In genomic region chr19:48415395-48415794, GRCh38 we compare ENCODE assay signal across 8 cellular contexts. TPM values are rescaled to one million over a fixed set of nuclear protein-coding genes. Genes with fewer than 3 reads are reported as not detected.
A peak's percentile ranks its signal among the peaks of the same experiment; 100 is the strongest.
DNase-seq lines count a peak whose midpoint lies in the region; ATAC-seq and TF ChIP-seq lines count a peak whose summit lies in the region.

No MANE protein-coding gene starts in this region.

- CTCF ChIA-PET in activated CD4-positive, alpha-beta memory T cell treated with anti-CD3 and anti-CD28 coated beads for 36 hours (lab: Charles Lee) = interaction anchor here (2.3 kb wide), 1 partner anchor 24 kb away, joined by 15 read pairs; the partner anchor contains the start of gene KDELR1

- H3K27me3 Mint-ChIP-seq in activated CD4-positive, alpha-beta memory T cell treated with anti-CD3 and anti-CD28 coated beads for 36 hours = peaks cover 9% of the 10 kb centered on the region
- H3K27me3 Mint-ChIP-seq in endodermal cell (ENCODE audit: insufficient read depth) = peaks cover 2% of the 10 kb centered on the region
- H3K27me3 Mint-ChIP-seq in nephron progenitor cell (ENCODE audit: low read depth, poor library complexity) = peaks cover 6% of the 10 kb centered on the region

- no peaks in the 10 kb centered on the region for H3K9me3 Mint-ChIP-seq in activated CD4-positive, alpha-beta memory T cell treated with anti-CD3 and anti-CD28 coated beads for 36 hours
- no peaks in the 10 kb centered on the region for H3K9me3 Mint-ChIP-seq in endodermal cell
- no peaks in the 10 kb centered on the region for H3K9me3 Mint-ChIP-seq in nephron progenitor cell

- intact Hi-C loops in activated CD4-positive, alpha-beta memory T cell treated with anti-CD3 and anti-CD28 coated beads for 36 hours (cut with micrococcal nuclease) = loop anchor here (1.0 to 5.0 kb wide), 4 partner anchors 17 to 83 kb away; partner anchors contain the start of gene TMEM143

- H3K36me3 Mint-ChIP-seq in activated CD4-positive, alpha-beta memory T cell treated with anti-CD3 and anti-CD28 coated beads for 36 hours = no peaks in the 10 kb centered on the region
- no peaks in the 10 kb centered on the region for H3K36me3 Mint-ChIP-seq in endodermal cell (ENCODE audit: low read depth)
- H3K36me3 Mint-ChIP-seq in nephron progenitor cell (ENCODE audit: low read depth) = peaks cover 4% of the 10 kb centered on the region

- POLR2A ChIA-PET in activated CD4-positive, alpha-beta memory T cell treated with anti-CD3 and anti-CD28 coated beads for 36 hours (lab: Charles Lee) = no interaction called here

- H3K27ac Mint-ChIP-seq in activated CD4-positive, alpha-beta memory T cell treated with anti-CD3 and anti-CD28 coated beads for 36 hours = no peak overlapping the region
- H3K27ac Mint-ChIP-seq in endodermal cell (no peak overlapping the region), nephron progenitor cell (no peak overlapping the region)

- H3K27me3 ChIP-seq in endodermal cell (ENCODE audit: control insufficient read depth, insufficient read depth, low read length, poor library complexity, severe bottlenecking) (no peaks in the 10 kb centered on the region), thoracic aorta (replicated peaks; ENCODE audit: insufficient read depth) (peaks cover 4% of the 10 kb centered on the region)

- in situ Hi-C loops in Caki2 (cut with HindIII; ENCODE audit: low pct_unique_long_range_greater_than_20kb, low sequenced_read_pairs) = no loop called here

- H3K4me1 ChIP-seq in endodermal cell (ENCODE audit: control insufficient read depth, insufficient read depth, low read length) (no peaks in the 10 kb centered on the region), thoracic aorta (ENCODE audit: control insufficient read depth in 1 of 2, low read depth in 2 of 2) (peaks cover 0 to 6% of the 10 kb centered on the region in 2 donors)

- WGBS in endodermal cell (ENCODE audit: insufficient coverage in 1 of 2, insufficient read length in 1 of 2), 2 experiments = 68 to 80% methylated on average over 1 to 14 of the region's 14 CpGs

- DNase-seq in Caki2 (ENCODE audit: low read depth) (peak; percentile 42), NAMALWA (ENCODE audit: low spot score) (peak; percentile 93), endodermal cell (peak; percentile 99), nephron progenitor cell (peak; percentile 65), thoracic aorta (ENCODE audit: low spot score) (no peak)
- peak; percentile 90 for DNase-seq in activated CD4-positive, alpha-beta memory T cell treated with anti-CD3 and anti-CD28 coated beads for 36 hours

- H3K9me3 ChIP-seq in endodermal cell (ENCODE audit: control insufficient read depth, low read length) = no peaks in the 10 kb centered on the region
- no peaks in the 10 kb centered on the region for H3K9me3 ChIP-seq in thoracic aorta

- H3K4me3 ChIP-seq in endodermal cell (ENCODE audit: low read length) = no peak overlapping the region
- peak overlapping the region; percentile 61 for H3K4me3 ChIP-seq in thoracic aorta

- no peak overlapping the region for H3K27ac ChIP-seq in endodermal cell (ENCODE audit: low read depth, low read length)
- H3K27ac ChIP-seq in thoracic aorta = no peak overlapping the region

- no peak for TF ChIP-seq CTCF in endodermal cell (conservative IDR thresholded peaks at IDR 0.05)
- TF ChIP-seq CTCF in nephron progenitor cell (IDR thresholded peaks at IDR 0.05) = no peak
- no peak for TF ChIP-seq CTCF in thoracic aorta (IDR thresholded peaks at IDR 0.05)

- ATAC-seq in thoracic aorta (ENCODE audit: insufficient number of reproducible peaks, low FRiP score, low read depth) (no peak), GM21528 (IDR thresholded peaks at IDR 0.05; ENCODE audit: low FRiP score, unreplicated experiment) (no peak), HG02852 (IDR thresholded peaks at IDR 0.05; ENCODE audit: unreplicated experiment) (no peak)

- H3K4me3 Mint-ChIP-seq in activated CD4-positive, alpha-beta memory T cell treated with anti-CD3 and anti-CD28 coated beads for 36 hours = no peak overlapping the region
- H3K4me3 Mint-ChIP-seq in endodermal cell (peak overlapping the region; percentile 68), nephron progenitor cell (no peak overlapping the region)

- peaks cover 27% of the 10 kb centered on the region for H3K4me1 Mint-ChIP-seq in activated CD4-positive, alpha-beta memory T cell treated with anti-CD3 and anti-CD28 coated beads for 36 hours (ENCODE audit: low read depth)
- peaks cover 15% of the 10 kb centered on the region for H3K4me1 Mint-ChIP-seq in endodermal cell
- H3K4me1 Mint-ChIP-seq in nephron progenitor cell = peaks cover 35% of the 10 kb centered on the region

- H3K9ac ChIP-seq in endodermal cell (ENCODE audit: extremely low read depth, low read length, poor library complexity, severe bottlenecking) = no peak overlapping the region

- H3K36me3 ChIP-seq in endodermal cell (ENCODE audit: control insufficient read depth, insufficient read depth, low read length) (no peaks in the 10 kb centered on the region), thoracic aorta (no peaks in the 10 kb centered on the region)

RNA-seq across cellular contexts. Expression of gene GRIN2D, which starts 21.9 kb away (rescaled TPM):
- total RNA-seq in Caki2 (2014; rRNA removed; shearing (Covaris generic); ENCODE audit: low replicate concordance) = 0.34 TPM in 1 of 2 replicates, not detected in the other
- under 1 TPM; 0.07 TPM for total RNA-seq in activated CD4-positive, alpha-beta memory T cell treated with anti-CD3 and anti-CD28 coated beads for 36 hours
- total RNA-seq in endodermal cell = 1 to 10 TPM in 1 of 2 donors, under 1 TPM in 1; 0.77 to 1.2 TPM
- 10.1 TPM for polyA plus RNA-seq in endodermal cell (2013, experiment 1 of 2)
- polyA plus RNA-seq in endodermal cell (2013, experiment 2 of 2) = 9.3 TPM
- under 1 TPM in 1 of 2 donors, not detected in 1; 0.68 TPM for total RNA-seq in thoracic aorta

RNA-seq across cellular contexts. Expression of gene KDELR1, which starts 24.0 kb away (rescaled TPM):
- total RNA-seq in Caki2 (2014; rRNA removed; shearing (Covaris generic); ENCODE audit: low replicate concordance) = 119 and 155 TPM in 2 replicates
- total RNA-seq in activated CD4-positive, alpha-beta memory T cell treated with anti-CD3 and anti-CD28 coated beads for 36 hours = 10 to 100 TPM; 82.9 to 88.1 TPM
- 100 to 1,000 TPM; 227 to 285 TPM for total RNA-seq in endodermal cell
- 254 TPM for polyA plus RNA-seq in endodermal cell (2013, experiment 1 of 2)
- 229 TPM for polyA plus RNA-seq in endodermal cell (2013, experiment 2 of 2)
- 10 to 100 TPM; 65.6 to 79.9 TPM for total RNA-seq in thoracic aorta

RNA-seq across cellular contexts. Expression of gene GRWD1, which starts 30.4 kb away (rescaled TPM):
- 89.6 and 91.1 TPM in 2 replicates for total RNA-seq in Caki2 (2014; rRNA removed; shearing (Covaris generic); ENCODE audit: low replicate concordance)
- total RNA-seq in activated CD4-positive, alpha-beta memory T cell treated with anti-CD3 and anti-CD28 coated beads for 36 hours = 10 to 100 TPM; 38.8 to 45.3 TPM
- total RNA-seq in endodermal cell = 10 to 100 TPM; 36.6 to 39.2 TPM
- 15.0 TPM for polyA plus RNA-seq in endodermal cell (2013, experiment 1 of 2)
- 15.6 TPM for polyA plus RNA-seq in endodermal cell (2013, experiment 2 of 2)
- total RNA-seq in thoracic aorta = 10 to 100 TPM; 17.5 to 38.3 TPM

RNA-seq across cellular contexts. Expression of gene KCNJ14, which starts 40.0 kb away (rescaled TPM):
- 0.37 and 0.78 TPM in 2 replicates for total RNA-seq in Caki2 (2014; rRNA removed; shearing (Covaris generic); ENCODE audit: low replicate concordance)
- total RNA-seq in activated CD4-positive, alpha-beta memory T cell treated with anti-CD3 and anti-CD28 coated beads for 36 hours = 1 to 10 TPM; 1.2 TPM
- 1 to 10 TPM in 1 of 2 donors, under 1 TPM in 1; 0.73 to 1.1 TPM for total RNA-seq in endodermal cell
- polyA plus RNA-seq in endodermal cell (2013, experiment 1 of 2) = 0.43 TPM
- polyA plus RNA-seq in endodermal cell (2013, experiment 2 of 2) = 0.62 TPM
- total RNA-seq in thoracic aorta = 1 to 10 TPM in 1 of 2 donors, under 1 TPM in 1; 0.27 to 1.2 TPM

RNA-seq across cellular contexts. Expression of gene SYNGR4, which starts 51.2 kb away (rescaled TPM):
- total RNA-seq in Caki2 (2014; rRNA removed; shearing (Covaris generic); ENCODE audit: low replicate concordance) = 0.20 TPM in 1 of 2 replicates, not detected in the other
- under 1 TPM in 1 of 2 experiments, not detected in 1; 0.21 TPM for total RNA-seq in activated CD4-positive, alpha-beta memory T cell treated with anti-CD3 and anti-CD28 coated beads for 36 hours
- total RNA-seq in endodermal cell (not detected), thoracic aorta (not detected)
- 0.96 TPM for polyA plus RNA-seq in endodermal cell (2013, experiment 1 of 2)
- not detected for polyA plus RNA-seq in endodermal cell (2013, experiment 2 of 2)
